ENCODE assay signal across 7 cellular contexts in genomic region chr5:168679515-168679920, GRCh38.
A peak's percentile ranks its signal among the peaks of the same experiment; 100 is the strongest.
DNase-seq lines count a peak whose midpoint lies in the region; ATAC-seq and TF ChIP-seq lines count a peak whose summit lies in the region.

No MANE protein-coding gene starts in this region.

- POLR2A ChIA-PET in activated CD4-positive, alpha-beta memory T cell treated with anti-CD3 and anti-CD28 coated beads for 36 hours (lab: Charles Lee) = no interaction called here

- no peaks in the 10 kb centered on the region for H3K9me3 Mint-ChIP-seq in activated CD4-positive, alpha-beta memory T cell treated with anti-CD3 and anti-CD28 coated beads for 36 hours
- H3K9me3 Mint-ChIP-seq in memory B cell = no peaks in the 10 kb centered on the region

- no peaks in the 10 kb centered on the region for H3K36me3 Mint-ChIP-seq in activated CD4-positive, alpha-beta memory T cell treated with anti-CD3 and anti-CD28 coated beads for 36 hours
- H3K36me3 Mint-ChIP-seq in memory B cell = no peaks in the 10 kb centered on the region

- peak; percentile 37 for DNase-seq in NCI-H446 treated with DMSO at 0.1 percent for 48 hours (lab: John Stamatoyannopoulos, UW)
- DNase-seq in activated CD4-positive, alpha-beta memory T cell treated with anti-CD3 and anti-CD28 coated beads for 36 hours = peak; percentile 75
- DNase-seq in effector CD8-positive, alpha-beta T cell (lab: John Stamatoyannopoulos, UW) = peak; percentile 28
- peak; percentile 29 to 45 for DNase-seq in memory B cell (ENCODE audit: low spot score in 2 of 2)
- peak; percentile 31 for DNase-seq in stimulated activated CD8-positive, alpha-beta memory T cell treated with anti-CD3 and anti-CD28 coated beads, Interleukin-15, amount 100 ng/mL, for 24 hours (ENCODE audit: low read depth)

- no peak overlapping the region for H3K27ac Mint-ChIP-seq in activated CD4-positive, alpha-beta memory T cell treated with anti-CD3 and anti-CD28 coated beads for 36 hours
- H3K27ac Mint-ChIP-seq in memory B cell = no peak overlapping the region

- TF ChIP-seq CTCF in GM12875 (IDR thresholded peaks at IDR 0.05; ENCODE audit: borderline replicate concordance, insufficient read depth, low read depth, low read length) = peak; percentile 86

- H3K4me3 ChIP-seq in GM12875 (ENCODE audit: low read depth, low read length) = no peak overlapping the region

- no peaks in the 10 kb centered on the region for H3K27me3 Mint-ChIP-seq in activated CD4-positive, alpha-beta memory T cell treated with anti-CD3 and anti-CD28 coated beads for 36 hours
- H3K27me3 Mint-ChIP-seq in memory B cell = peaks cover 5% of the 10 kb centered on the region

- ATAC-seq in HG03095 (IDR thresholded peaks at IDR 0.05; ENCODE audit: unreplicated experiment) (peak; percentile 52), memory B cell (ENCODE audit: low read depth) (peak; percentile 38)

- H3K4me1 Mint-ChIP-seq in activated CD4-positive, alpha-beta memory T cell treated with anti-CD3 and anti-CD28 coated beads for 36 hours (ENCODE audit: low read depth) = peaks cover 11% of the 10 kb centered on the region
- peaks cover 3% of the 10 kb centered on the region for H3K4me1 Mint-ChIP-seq in memory B cell

- intact Hi-C loops in activated CD4-positive, alpha-beta memory T cell treated with anti-CD3 and anti-CD28 coated beads for 36 hours (cut with micrococcal nuclease) = loop anchor here (1.0 to 2.0 kb wide), 3 partner anchors 267 to 902 kb away; no protein-coding TSS in a partner anchor

- CTCF ChIA-PET in activated CD4-positive, alpha-beta memory T cell treated with anti-CD3 and anti-CD28 coated beads for 36 hours (lab: Charles Lee) = interaction anchor here (0.6 to 2.5 kb wide), 14 partner anchors 9 to 901 kb away, joined by 3 to 9 read pairs (median 4); no protein-coding TSS in a partner anchor

- H3K4me3 Mint-ChIP-seq in activated CD4-positive, alpha-beta memory T cell treated with anti-CD3 and anti-CD28 coated beads for 36 hours = no peak overlapping the region
- no peak overlapping the region for H3K4me3 Mint-ChIP-seq in memory B cell
